In the genomic region with DNA sequence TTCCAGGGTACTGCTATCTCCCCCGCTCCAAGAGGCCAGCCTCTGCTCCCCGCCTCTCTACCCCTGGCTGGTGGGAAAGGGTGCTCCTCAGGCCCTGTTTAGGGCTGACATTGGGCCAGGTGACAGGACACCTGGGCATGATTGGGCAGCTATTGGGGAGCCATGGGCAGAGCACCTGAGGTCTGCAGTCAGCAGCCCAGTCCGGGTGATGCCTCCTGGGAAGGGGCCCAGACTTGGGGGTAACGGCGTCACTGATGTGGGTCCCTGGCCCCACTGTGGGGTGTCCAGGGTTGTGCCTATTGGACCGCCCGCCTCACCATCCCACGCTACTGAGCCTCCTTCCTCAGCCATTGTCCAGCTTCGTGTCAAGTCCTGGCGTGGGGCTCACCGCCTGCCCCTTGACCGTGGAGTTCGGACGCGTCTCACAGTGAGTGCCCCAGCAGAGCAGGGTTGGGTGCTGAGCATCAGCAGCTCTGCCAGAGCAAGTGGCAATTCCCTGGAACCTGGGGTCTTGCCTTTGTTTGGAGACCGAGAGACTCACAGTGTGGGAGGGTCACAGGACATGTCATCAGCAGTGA, we compare ENCODE assay signal across 15 cellular contexts. TPM values are rescaled to one million over a fixed set of nuclear protein-coding genes. Genes with fewer than 3 reads are reported as not detected.
"Had no signal": no experiment of that assay in that cellular context is flagged by ENCODE, and none has a peak within 500 bp of the region (broad histone marks: within the 10 kb centered on the region; RNA-seq: fewer than 3 reads in every experiment).

No MANE protein-coding gene starts in this region.

- H3K4me3 ChIP-seq: cardiac muscle cell, colonic mucosa, mucosa of descending colon, sigmoid colon had no signal

- DNase-seq: activated CD4-positive, alpha-beta T cell treated with anti-CD3 and anti-CD28 coated beads for 48 hours; activated T-cell treated with anti-CD3 and anti-CD28 coated beads, Interleukin-2, amount 50 U/mL, for 4 hours; colonic mucosa; erythroblast; hypothalamus; mammary epithelial cell; naive thymus-derived CD8-positive, alpha-beta T cell; sigmoid colon; stimulated activated CD4-positive, alpha-beta T cell treated with anti-CD3 and anti-CD28 coated beads, Interleukin-12 subunit alpha, Interleukin-12 subunit beta, amount 100 ng/mL, for 4 hours; stimulated activated naive CD4-positive, alpha-beta T cell; trophoblast cell; WERI-Rb-1 had no signal

- ATAC-seq: activated T-cell treated with anti-CD3 and anti-CD28 coated beads, Interleukin-2, amount 50 U/mL, for 4 hours; mucosa of descending colon; naive thymus-derived CD8-positive, alpha-beta T cell had no signal

- H3K9me3 Mint-ChIP-seq: activated T-cell treated with anti-CD3 and anti-CD28 coated beads, Interleukin-2, amount 50 U/mL, for 4 hours; naive thymus-derived CD8-positive, alpha-beta T cell had no signal

- H3K36me3 ChIP-seq: cardiac muscle cell, colonic mucosa, sigmoid colon had no signal

- H3K27ac ChIP-seq: cardiac muscle cell, colonic mucosa, sigmoid colon, WERI-Rb-1 had no signal

- H3K4me3 Mint-ChIP-seq: activated T-cell treated with anti-CD3 and anti-CD28 coated beads, Interleukin-2, amount 50 U/mL, for 4 hours had no signal

- H3K27me3 ChIP-seq: cardiac muscle cell, colonic mucosa, sigmoid colon had no signal

- H3K27me3 Mint-ChIP-seq: naive thymus-derived CD8-positive, alpha-beta T cell had no signal

- H3K9me3 ChIP-seq: colonic mucosa, mucosa of descending colon, sigmoid colon had no signal

RNA-seq across cellular contexts. Expression of a gene that starts 9.8 kb away (rescaled TPM):
- total RNA-seq: mammary epithelial cell; naive thymus-derived CD8-positive, alpha-beta T cell; osteoblast had no signal
- polyA plus RNA-seq: mammary epithelial cell; naive thymus-derived CD8-positive, alpha-beta T cell had no signal
